1 cellular context compared by ENCODE assay signal in the genomic region with DNA sequence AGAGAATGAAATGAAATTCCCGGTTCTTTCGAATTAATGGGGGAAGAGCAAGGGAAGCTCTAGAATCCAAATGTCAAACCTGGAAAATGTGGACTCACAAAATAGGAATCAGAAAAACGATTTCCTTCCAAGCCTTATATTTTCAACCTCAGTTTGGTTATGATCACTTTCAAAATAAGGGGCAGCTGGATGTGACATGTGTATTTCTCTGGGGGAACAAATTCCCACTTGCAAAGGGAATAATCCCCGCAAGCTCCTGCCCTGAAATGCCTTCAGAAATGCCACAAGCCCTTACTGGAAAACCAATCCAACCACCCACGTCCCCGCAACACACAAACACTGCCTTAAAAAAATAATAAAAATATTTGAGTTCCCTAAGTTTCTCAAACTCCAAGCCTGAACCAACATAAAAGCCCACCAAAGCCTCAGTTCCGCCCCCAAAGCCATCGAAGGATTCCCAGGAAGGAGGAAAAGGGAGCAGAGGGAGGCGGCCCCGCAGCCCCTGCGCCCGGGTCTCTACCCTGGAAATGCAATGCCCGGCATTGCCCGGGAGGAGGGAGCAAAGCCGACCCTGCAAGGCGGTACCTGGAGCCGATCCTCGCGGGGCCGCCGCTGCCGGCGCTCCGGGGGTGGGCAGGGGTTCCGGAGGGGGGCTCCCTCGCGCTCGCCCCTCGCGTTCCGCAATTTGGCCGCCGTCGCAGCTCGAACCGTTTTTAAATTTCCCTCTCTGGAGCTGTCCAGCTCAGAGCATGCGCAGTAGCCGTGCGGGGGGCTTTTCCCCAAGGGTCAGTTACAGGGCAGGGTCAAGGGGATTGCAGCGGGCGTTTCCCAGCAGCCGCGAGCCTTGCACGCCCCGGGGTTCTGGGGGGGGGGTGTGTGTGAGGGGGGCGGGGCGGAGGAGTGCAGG.
TF ChIP-seq lines count a peak whose summit lies in the region.

A gene with protein sequence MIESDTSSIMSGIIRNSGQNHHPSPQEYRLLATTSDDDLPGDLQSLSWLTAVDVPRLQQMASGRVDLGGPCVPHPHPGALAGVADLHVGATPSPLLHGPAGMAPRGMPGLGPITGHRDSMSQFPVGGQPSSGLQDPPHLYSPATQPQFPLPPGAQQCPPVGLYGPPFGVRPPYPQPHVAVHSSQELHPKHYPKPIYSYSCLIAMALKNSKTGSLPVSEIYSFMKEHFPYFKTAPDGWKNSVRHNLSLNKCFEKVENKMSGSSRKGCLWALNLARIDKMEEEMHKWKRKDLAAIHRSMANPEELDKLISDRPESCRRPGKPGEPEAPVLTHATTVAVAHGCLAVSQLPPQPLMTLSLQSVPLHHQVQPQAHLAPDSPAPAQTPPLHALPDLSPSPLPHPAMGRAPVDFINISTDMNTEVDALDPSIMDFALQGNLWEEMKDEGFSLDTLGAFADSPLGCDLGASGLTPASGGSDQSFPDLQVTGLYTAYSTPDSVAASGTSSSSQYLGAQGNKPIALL (minus strand): TSS at position 751 of the 907 bp plus-strand sequence. CDS start 963 bp downstream, outside the sequence.

TF ChIP-seq in HepG2, 621 proteins besides CTCF, POLR2A, EP300 and RAD21 (continues in another document):
- TF ChIP-seq ZBTB7B (CRISPR knock-in tag; IDR thresholded peaks at IDR 0.05): 0 out of 2 replicates have a peak, but pooled peaks have one; percentile 27
- no peak for TF ChIP-seq FOXA3 (CRISPR knock-in tag; IDR thresholded peaks at IDR 0.05)
- TF ChIP-seq SNAI1 (CRISPR knock-in tag; IDR thresholded peaks at IDR 0.05; ENCODE audit: borderline replicate concordance): no peak
- TF ChIP-seq NCOR1 (IDR thresholded peaks at IDR 0.05; ENCODE audit: borderline replicate concordance, low read length): no peak
- TF ChIP-seq ZNF800 (CRISPR knock-in tag; IDR thresholded peaks at IDR 0.05): no peak
- no peak for TF ChIP-seq JUNB (CRISPR knock-in tag; IDR thresholded peaks at IDR 0.05; ENCODE audit: borderline replicate concordance)
- TF ChIP-seq SOX5 (CRISPR knock-in tag; IDR thresholded peaks at IDR 0.05; ENCODE audit: borderline replicate concordance): no peak
- no peak for TF ChIP-seq KDM5B (CRISPR knock-in tag; IDR thresholded peaks at IDR 0.05; ENCODE audit: borderline replicate concordance)
- 0 out of 2 replicates have a peak, but pooled peaks have one; percentile 18 for TF ChIP-seq SAP130 (CRISPR knock-in tag; IDR thresholded peaks at IDR 0.05; ENCODE audit: low read depth)
- no peak for TF ChIP-seq ELK4 (CRISPR knock-in tag; IDR thresholded peaks at IDR 0.05; ENCODE audit: borderline replicate concordance)
- no peak for TF ChIP-seq TGIF2 (CRISPR knock-in tag; IDR thresholded peaks at IDR 0.05)
- no peak for TF ChIP-seq NR2F1 (CRISPR knock-in tag; IDR thresholded peaks at IDR 0.05)
- no peak for TF ChIP-seq MAF1 (CRISPR knock-in tag; IDR thresholded peaks at IDR 0.05; ENCODE audit: borderline replicate concordance)
- TF ChIP-seq, protein P1, sequence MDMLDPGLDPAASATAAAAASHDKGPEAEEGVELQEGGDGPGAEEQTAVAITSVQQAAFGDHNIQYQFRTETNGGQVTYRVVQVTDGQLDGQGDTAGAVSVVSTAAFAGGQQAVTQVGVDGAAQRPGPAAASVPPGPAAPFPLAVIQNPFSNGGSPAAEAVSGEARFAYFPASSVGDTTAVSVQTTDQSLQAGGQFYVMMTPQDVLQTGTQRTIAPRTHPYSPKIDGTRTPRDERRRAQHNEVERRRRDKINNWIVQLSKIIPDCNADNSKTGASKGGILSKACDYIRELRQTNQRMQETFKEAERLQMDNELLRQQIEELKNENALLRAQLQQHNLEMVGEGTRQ (IDR thresholded peaks at IDR 0.05; ENCODE audit: low read depth, low read length): no peak
- TF ChIP-seq, protein P1 (CRISPR knock-in tag; IDR thresholded peaks at IDR 0.05; ENCODE audit: borderline replicate concordance): no peak
- no peak for TF ChIP-seq GTF3A (CRISPR knock-in tag; conservative IDR thresholded peaks at IDR 0.05)
- no peak for TF ChIP-seq ZNF546 (CRISPR knock-in tag; conservative IDR thresholded peaks at IDR 0.05)
- no peak for TF ChIP-seq ZEB1 (IDR thresholded peaks at IDR 0.05; ENCODE audit: insufficient replicate concordance, low read depth)
- TF ChIP-seq HDAC1 (CRISPR knock-in tag; IDR thresholded peaks at IDR 0.05): no peak
- peak; percentile 60; the same call in 1 of the 2 replicates for TF ChIP-seq RNF2 (conservative IDR thresholded peaks at IDR 0.05; ENCODE audit: low read depth)
- TF ChIP-seq HNRNPUL1 (IDR thresholded peaks at IDR 0.05; ENCODE audit: low read depth, low read length): no peak
- no peak for TF ChIP-seq KDM4B (CRISPR knock-in tag; IDR thresholded peaks at IDR 0.05)
- TF ChIP-seq, protein P2, sequence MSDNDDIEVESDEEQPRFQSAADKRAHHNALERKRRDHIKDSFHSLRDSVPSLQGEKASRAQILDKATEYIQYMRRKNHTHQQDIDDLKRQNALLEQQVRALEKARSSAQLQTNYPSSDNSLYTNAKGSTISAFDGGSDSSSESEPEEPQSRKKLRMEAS (IDR thresholded peaks at IDR 0.05): peak; percentile 45; the same call in 1 of the 2 replicates
- peak; percentile 99 for TF ChIP-seq CBX2 (IDR thresholded peaks at IDR 0.05; ENCODE audit: low read depth, low read length)
- no peak for TF ChIP-seq CBX2 (CRISPR knock-in tag; IDR thresholded peaks at IDR 0.05; ENCODE audit: low read depth)
- no peak for TF ChIP-seq ZBTB40 (IDR thresholded peaks at IDR 0.05)
- no peak for TF ChIP-seq ZBTB40 (CRISPR knock-in tag; IDR thresholded peaks at IDR 0.05)
- no peak for TF ChIP-seq RFX3 (CRISPR knock-in tag; IDR thresholded peaks at IDR 0.05)
- no peak for TF ChIP-seq MTERF4 (CRISPR knock-in tag; IDR thresholded peaks at IDR 0.05)
- TF ChIP-seq, protein P3, sequence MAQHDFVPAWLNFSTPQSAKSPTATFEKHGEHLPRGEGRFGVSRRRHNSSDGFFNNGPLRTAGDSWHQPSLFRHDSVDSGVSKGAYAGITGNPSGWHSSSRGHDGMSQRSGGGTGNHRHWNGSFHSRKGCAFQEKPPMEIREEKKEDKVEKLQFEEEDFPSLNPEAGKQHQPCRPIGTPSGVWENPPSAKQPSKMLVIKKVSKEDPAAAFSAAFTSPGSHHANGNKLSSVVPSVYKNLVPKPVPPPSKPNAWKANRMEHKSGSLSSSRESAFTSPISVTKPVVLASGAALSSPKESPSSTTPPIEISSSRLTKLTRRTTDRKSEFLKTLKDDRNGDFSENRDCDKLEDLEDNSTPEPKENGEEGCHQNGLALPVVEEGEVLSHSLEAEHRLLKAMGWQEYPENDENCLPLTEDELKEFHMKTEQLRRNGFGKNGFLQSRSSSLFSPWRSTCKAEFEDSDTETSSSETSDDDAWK (CRISPR knock-in tag; IDR thresholded peaks at IDR 0.05): no peak
- TF ChIP-seq ZNF460 (CRISPR knock-in tag; IDR thresholded peaks at IDR 0.05; ENCODE audit: borderline replicate concordance): no peak
- TF ChIP-seq TFDP2 (CRISPR knock-in tag; IDR thresholded peaks at IDR 0.05): peak; percentile 89
